In the genomic region with DNA sequence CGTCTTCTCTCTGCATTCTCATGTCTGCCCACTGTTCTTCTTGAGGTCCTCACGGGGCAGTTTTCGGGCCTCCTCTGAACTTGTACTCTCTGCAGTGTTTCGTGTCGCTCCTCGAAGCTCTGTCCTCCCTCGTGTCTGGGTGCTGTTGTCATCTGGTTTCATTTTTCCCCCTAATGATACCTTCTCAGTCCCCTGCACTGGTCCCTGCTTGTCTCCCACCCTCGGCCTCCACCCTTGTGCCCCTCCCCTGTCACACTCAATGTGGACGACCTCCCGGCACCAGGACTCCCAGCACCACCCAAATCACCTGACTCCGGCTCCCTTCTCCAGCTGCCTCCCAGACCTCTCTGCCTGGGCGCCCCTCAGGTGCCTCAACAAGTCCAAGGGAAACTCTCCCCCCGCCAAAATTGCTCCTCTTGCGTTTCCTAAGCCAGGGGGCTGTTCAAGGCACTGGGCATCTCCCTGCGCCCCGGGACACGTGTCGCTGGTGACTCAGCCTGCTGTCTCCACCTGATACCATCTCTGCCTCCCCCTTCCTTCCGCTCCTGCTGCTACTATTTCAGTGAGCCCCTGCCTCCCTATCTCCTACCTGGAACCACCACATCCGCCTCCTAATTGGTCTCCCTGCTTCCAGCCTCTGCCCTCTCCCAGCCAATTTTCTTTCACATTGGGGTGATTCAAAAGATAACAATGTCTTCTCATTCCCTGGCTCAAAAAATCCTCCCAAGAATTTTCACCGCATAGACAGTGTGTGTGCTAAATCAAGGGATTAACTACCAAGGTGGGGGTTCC, we compare ENCODE assay signal across 9 cellular contexts. TPM values are rescaled to one million over a fixed set of nuclear protein-coding genes. Genes with fewer than 3 reads are reported as not detected.
DNase-seq lines count a peak whose midpoint lies in the region; ATAC-seq and TF ChIP-seq lines count a peak whose summit lies in the region.
"Had no signal": no experiment of that assay in that cellular context is flagged by ENCODE, and none has a peak within 500 bp of the region (broad histone marks: within the 10 kb centered on the region; RNA-seq: fewer than 3 reads in every experiment).

No MANE protein-coding gene starts in this region.

- H3K27me3 ChIP-seq in layer of hippocampus (ENCODE audit: control insufficient read depth, insufficient read depth, low read length) (no peaks in the 10 kb centered on the region), testis (no peaks in the 10 kb centered on the region)

- peaks cover 36% of the 10 kb centered on the region for H3K4me1 Mint-ChIP-seq in activated naive CD4-positive, alpha-beta T cell treated with anti-CD3 and anti-CD28 coated beads, Interleukin-2, amount 50 U/mL, for 24 hours

- peak; percentile 55 for DNase-seq in activated naive CD4-positive, alpha-beta T cell treated with Interleukin-2 at 50 U/mL for 16 hours
- DNase-seq in activated naive CD4-positive, alpha-beta T cell treated with anti-CD3 and anti-CD28 coated beads, Interleukin-2, amount 50 U/mL, for 16 hours, result no peak
- DNase-seq in testis (peak; percentile 10), HuH-7 (ENCODE audit: low spot score) (no peak)

- peak overlapping the region; percentile 67 for H3K4me3 Mint-ChIP-seq in activated naive CD4-positive, alpha-beta T cell treated with anti-CD3 and anti-CD28 coated beads, Interleukin-2, amount 50 U/mL, for 24 hours
- H3K4me3 Mint-ChIP-seq: neural crest cell had no signal

- peak overlapping the region; percentile 61 for H3K27ac Mint-ChIP-seq in activated naive CD4-positive, alpha-beta T cell treated with anti-CD3 and anti-CD28 coated beads, Interleukin-2, amount 50 U/mL, for 24 hours

- peaks cover 24% of the 10 kb centered on the region for H3K4me1 ChIP-seq in testis

- no peaks in the 10 kb centered on the region for H3K9me3 ChIP-seq in testis

- H3K9me3 Mint-ChIP-seq in activated naive CD4-positive, alpha-beta T cell treated with anti-CD3 and anti-CD28 coated beads, Interleukin-2, amount 50 U/mL, for 24 hours, result no peaks in the 10 kb centered on the region
- H3K9me3 Mint-ChIP-seq: neural crest cell had no signal

- H3K27ac ChIP-seq in layer of hippocampus (ENCODE audit: low read depth, low read length), result peak overlapping the region; percentile 5
- H3K27ac ChIP-seq in testis, result no peak overlapping the region

- H3K4me3 ChIP-seq in testis, result no peak overlapping the region

- 80 to 81% methylated on average over 21 of the region's 21 CpGs for WGBS in testis, 2 donors

- intact Hi-C loops in testis (cut with DNase I; ENCODE audit: low total_unique reads), result no loop called here

- no peaks in the 10 kb centered on the region for H3K36me3 ChIP-seq in testis (ENCODE audit: low read depth, missing control alignments)

- no peak for ATAC-seq in HG03521 (IDR thresholded peaks at IDR 0.05; ENCODE audit: unreplicated experiment)
- ATAC-seq in GM21515 (IDR thresholded peaks at IDR 0.05; ENCODE audit: unreplicated experiment), result no peak

- TF ChIP-seq POLR2A in testis (IDR thresholded peaks at IDR 0.05), result no peak

- TF ChIP-seq CTCF in testis (IDR thresholded peaks at IDR 0.05), result no peak

- H3K27me3 Mint-ChIP-seq in activated naive CD4-positive, alpha-beta T cell treated with anti-CD3 and anti-CD28 coated beads, Interleukin-2, amount 50 U/mL, for 24 hours, result peaks cover 2% of the 10 kb centered on the region

- no peaks in the 10 kb centered on the region for H3K36me3 Mint-ChIP-seq in activated naive CD4-positive, alpha-beta T cell treated with anti-CD3 and anti-CD28 coated beads, Interleukin-2, amount 50 U/mL, for 24 hours

RNA-seq across cellular contexts. Expression of gene RFX2, which starts 49.5 kb away (rescaled TPM):
- total RNA-seq in testis, result 100 to 1,000 TPM in 1 of 2 donors, 10 to 100 TPM in 1; 92.9 to 127 TPM
- polyA plus RNA-seq in testis (ENCODE audit: insufficient read depth, low read depth, low replicate concordance), result 197 TPM

Comparison
In these comparisons a context has a peak if more than half of its experiments do, and no peak if none do; other contexts are left out.
1. DNase-seq: peak in activated naive CD4-positive, alpha-beta T cell treated with Interleukin-2 at 50 U/mL for 16 hours (single experiment) and testis (single experiment); none in activated naive CD4-positive, alpha-beta T cell treated with anti-CD3 and anti-CD28 coated beads, Interleukin-2, amount 50 U/mL, for 16 hours (single experiment) and HuH-7 (single experiment).